Comparison of ENCODE assay signal across 21 cellular contexts in genomic region chr16:57566436-57566835, GRCh38. TPM values are rescaled to one million over a fixed set of nuclear protein-coding genes. Genes with fewer than 3 reads are reported as not detected.
DNase-seq lines count a peak whose midpoint lies in the region; ATAC-seq and TF ChIP-seq lines count a peak whose summit lies in the region.
"Had no signal": no experiment of that assay in that cellular context is flagged by ENCODE, and none has a peak within 500 bp of the region (broad histone marks: within the 10 kb centered on the region; RNA-seq: fewer than 3 reads in every experiment).

No MANE protein-coding gene starts in this region.

- peak overlapping the region; percentile 72 to 86 for H3K27ac Mint-ChIP-seq in effector memory CD8-positive, alpha-beta T cell
- peak overlapping the region; percentile 40 for H3K27ac Mint-ChIP-seq in nephron progenitor cell
- H3K27ac Mint-ChIP-seq: CD4-positive, CD25-positive, alpha-beta regulatory T cell had no signal

- DNase-seq in ELR (ENCODE audit: low read depth) (peak; percentile 28), MG63 (peak; percentile 69), nephron progenitor cell (no peak), NCI-H345 (lab: John Stamatoyannopoulos, UW) (no peak), GM20000 (ENCODE audit: low spot score) (no peak)
- DNase-seq in effector memory CD8-positive, alpha-beta T cell = no peak
- no peak for DNase-seq in stimulated activated CD8-positive, alpha-beta memory T cell treated with anti-CD3 and anti-CD28 coated beads, Interleukin-4, amount 100 ng/mL, for 48 hours
- DNase-seq: Caco-2; CD4-positive, CD25-positive, alpha-beta regulatory T cell; GF-D8; H7; NCI-H1092 treated with DMSO at 0.1 percent for 48 hours; NCI-H1436 treated with DMSO at 0.1 percent for 48 hours; NCI-H1930; NCI-H510A; NCI-H774 had no signal

- H3K36me3 ChIP-seq in MG63 = no peaks in the 10 kb centered on the region

- H3K36me3 Mint-ChIP-seq in effector memory CD8-positive, alpha-beta T cell (ENCODE audit: insufficient read depth) = peaks cover 63% of the 10 kb centered on the region
- H3K36me3 Mint-ChIP-seq in nephron progenitor cell (ENCODE audit: low read depth) = no peaks in the 10 kb centered on the region

- TF ChIP-seq CTCF in nephron progenitor cell (IDR thresholded peaks at IDR 0.05) = no peak
- TF ChIP-seq CTCF in GM20000 (IDR thresholded peaks at IDR 0.05; ENCODE audit: extremely low read depth, missing control alignments) = no peak

- no peaks in the 10 kb centered on the region for H3K27me3 Mint-ChIP-seq in effector memory CD8-positive, alpha-beta T cell
- H3K27me3 Mint-ChIP-seq in nephron progenitor cell (ENCODE audit: low read depth, poor library complexity) = peaks cover 38% of the 10 kb centered on the region

- 0 out of 2 replicates have a peak, but pooled peaks cover 3% of the 10 kb centered on the region for H3K27me3 ChIP-seq in MG63

- no peak overlapping the region for H3K4me3 Mint-ChIP-seq in effector memory CD8-positive, alpha-beta T cell
- H3K4me3 Mint-ChIP-seq in nephron progenitor cell = no peak overlapping the region
- H3K4me3 Mint-ChIP-seq: CD4-positive, CD25-positive, alpha-beta regulatory T cell had no signal

- H3K4me1 Mint-ChIP-seq in effector memory CD8-positive, alpha-beta T cell (ENCODE audit: low read depth in 2 of 2) = peaks cover 13 to 14% of the 10 kb centered on the region in 2 donors
- peaks cover 15% of the 10 kb centered on the region for H3K4me1 Mint-ChIP-seq in nephron progenitor cell
- H3K4me1 Mint-ChIP-seq: CD4-positive, CD25-positive, alpha-beta regulatory T cell had no signal

- H3K4me3 ChIP-seq in MG63 = no peak overlapping the region
- H3K4me3 ChIP-seq: K562 had no signal

- peaks cover 2% of the 10 kb centered on the region for H3K9me3 ChIP-seq in MG63

- ATAC-seq in effector memory CD8-positive, alpha-beta T cell (replicated peaks) = no peak
- ATAC-seq in HG03108 (IDR thresholded peaks at IDR 0.05; ENCODE audit: unreplicated experiment) = no peak
- ATAC-seq: HepG2, K562 had no signal

- H3K9me3 Mint-ChIP-seq in effector memory CD8-positive, alpha-beta T cell = peaks cover 0 to 6% of the 10 kb centered on the region in 2 donors
- peaks cover 20% of the 10 kb centered on the region for H3K9me3 Mint-ChIP-seq in nephron progenitor cell

RNA-seq across cellular contexts. Expression of gene ADGRG5, which starts 24.0 kb away (rescaled TPM):
- not detected in 2 replicates for total RNA-seq in MG63 (2014; rRNA removed; shearing (Covaris generic); ENCODE audit: low replicate concordance)
- total RNA-seq: Daoy, HepG2, LHCN-M2 had no signal

RNA-seq across cellular contexts. Expression of gene CCDC102A, which starts 30.1 kb away (rescaled TPM):
- total RNA-seq in MG63 (2014; rRNA removed; shearing (Covaris generic); ENCODE audit: low replicate concordance) = 33.1 and 34.6 TPM in 2 replicates

Comparison
In these comparisons a context has a peak if more than half of its experiments do, and no peak if none do; other contexts are left out.
1. DNase-seq: peak in ELR (single experiment) and MG63 (single experiment); none in effector memory CD8-positive, alpha-beta T cell (0 of 3), nephron progenitor cell (single experiment), NCI-H345 (single experiment), stimulated activated CD8-positive, alpha-beta memory T cell treated with anti-CD3 and anti-CD28 coated beads, Interleukin-4, amount 100 ng/mL, for 48 hours (single experiment) and GM20000 (single experiment).